In genomic region chr7:112192236-112193154, GRCh38 we compare ENCODE assay signal across 10 cellular contexts. TPM values are rescaled to one million over a fixed set of nuclear protein-coding genes. Genes with fewer than 3 reads are reported as not detected.
A peak's percentile ranks its signal among the peaks of the same experiment; 100 is the strongest.
DNase-seq lines count a peak whose midpoint lies in the region; ATAC-seq and TF ChIP-seq lines count a peak whose summit lies in the region.
"Had no signal": no experiment of that assay in that cellular context is flagged by ENCODE, and none has a peak within 500 bp of the region (broad histone marks: within the 10 kb centered on the region; RNA-seq: fewer than 3 reads in every experiment).

No MANE protein-coding gene starts in this region.

- no peak overlapping the region for H2BK5ac ChIP-seq in IMR-90 (ENCODE audit: low read depth, low read length, poor library complexity, severe bottlenecking)

- no peak overlapping the region for H3K4me3 Mint-ChIP-seq in chondrocyte (ENCODE audit: unreplicated experiment)
- H3K4me3 Mint-ChIP-seq: brain had no signal

- TF ChIP-seq RAD21 in IMR-90 (IDR thresholded peaks at IDR 0.05; ENCODE audit: low read length), result no peak

- H2AK9ac ChIP-seq in IMR-90 (replicated peaks; ENCODE audit: low read depth, low read length, poor library complexity), result no peak overlapping the region

- H2AFZ ChIP-seq in ACC112 (ENCODE audit: low read length, unreplicated experiment) (no peak overlapping the region), IMR-90 (replicated peaks; ENCODE audit: low read length, poor library complexity) (no peak overlapping the region)

- H3K9me1 ChIP-seq in IMR-90 (ENCODE audit: insufficient read depth, low read length), result peaks cover 2% of the 10 kb centered on the region

- intact Hi-C loops in IMR-90 (cut with micrococcal nuclease), result no loop called here
- intact Hi-C loops in left lung (cut with DNase I), result no loop called here

- no peaks in the 10 kb centered on the region for H3K36me3 Mint-ChIP-seq in chondrocyte (ENCODE audit: low read depth)
- H3K36me3 Mint-ChIP-seq: brain had no signal

- no peaks in the 10 kb centered on the region for H3K9me3 Mint-ChIP-seq in chondrocyte (ENCODE audit: low read depth)

- WGBS in IMR-90 (ENCODE audit: extremely low coverage in 2 of 2, insufficient read length in 1 of 2), 2 experiments, result no CpG with 5 or more reads among the region's 4 CpGs

- H3K9ac ChIP-seq in IMR-90 (ENCODE audit: low read depth, low read length), result no peak overlapping the region

- H3K9me3 ChIP-seq in IMR-90 (ENCODE audit: control insufficient read depth, insufficient read depth, low read length) (0 out of 2 replicates have a peak, but pooled peaks cover 2% of the 10 kb centered on the region), left lung (no peaks in the 10 kb centered on the region)

- no peak overlapping the region for H3K4ac ChIP-seq in IMR-90 (ENCODE audit: low read depth, low read length)

- H3K4me3 ChIP-seq in ACC112 (ENCODE audit: low read depth, low read length) (0 out of 2 replicates have a peak overlapping the region, but pooled peaks have one; percentile 1), IMR-90 (ENCODE audit: insufficient read depth, low read depth, low read length) (no peak overlapping the region), left lung (no peak overlapping the region)

- peaks cover 10% of the 10 kb centered on the region for H3K79me2 ChIP-seq in ACC112 (ENCODE audit: control insufficient read depth, insufficient read depth, low read length, unreplicated experiment)

- H3K36me3 ChIP-seq in ACC112 (ENCODE audit: insufficient read depth, low read length) (no peaks in the 10 kb centered on the region), IMR-90 (ENCODE audit: control insufficient read depth, insufficient read depth, low read length) (no peaks in the 10 kb centered on the region), left lung (no peaks in the 10 kb centered on the region)

- in situ Hi-C loops in IMR-90 (cut with MboI; ENCODE audit: low sequenced_read_pairs), result no loop called here

- DNase-seq in IMR-90, result peak; percentile 88
- DNase-seq in chondrocyte (ENCODE audit: low spot score), result no peak
- no peak for DNase-seq in left lung
- DNase-seq in LoVo (ENCODE audit: low spot score), result no peak
- DNase-seq in activated CD4-positive, alpha-beta T cell treated with anti-CD3 and anti-CD28 coated beads for 1 hour, result no peak
- DNase-seq: NCI-H446 treated with DMSO at 0.1 percent for 48 hours had no signal

- peaks cover 58% of the 10 kb centered on the region for H3K4me1 Mint-ChIP-seq in chondrocyte (ENCODE audit: low read depth)

- no peak overlapping the region for H3K23ac ChIP-seq in IMR-90 (ENCODE audit: low read depth, low read length)

- CTCF ChIA-PET in IMR-90 (lab: Yijun Ruan, JAX), result interaction anchor here (0.8 kb wide), 1 partner anchor 13 kb away, joined by 3 read pairs; no protein-coding TSS in a partner anchor

- peaks cover 8% of the 10 kb centered on the region for H3K4me1 ChIP-seq in ACC112 (ENCODE audit: control insufficient read depth, insufficient read depth, low read length, unreplicated experiment)
- no peaks in the 10 kb centered on the region for H3K4me1 ChIP-seq in IMR-90 (ENCODE audit: control insufficient read depth, insufficient read depth, low read length)
- peaks cover 0 to 20% of the 10 kb centered on the region in 2 donors for H3K4me1 ChIP-seq in left lung

- no peak overlapping the region for H2BK20ac ChIP-seq in IMR-90 (ENCODE audit: low read depth, low read length)

- POLR2A ChIA-PET in IMR-90 (lab: Charles Lee; ENCODE audit: unreplicated experiment), result no interaction called here

- H3K4me2 ChIP-seq in IMR-90 (ENCODE audit: low read depth, low read length), result no peak overlapping the region

- no peak for TF ChIP-seq POLR2A in IMR-90 (IDR thresholded peaks at IDR 0.05; ENCODE audit: low read depth, low read length)

- no peak overlapping the region for H2AK5ac ChIP-seq in IMR-90 (ENCODE audit: low read depth, low read length)

- no peak overlapping the region for H3K18ac ChIP-seq in IMR-90 (ENCODE audit: low read depth, low read length)

- H4K91ac ChIP-seq in IMR-90 (ENCODE audit: insufficient read depth, low read depth, low read length), result no peak overlapping the region

- ATAC-seq in IMR-90 (ENCODE audit: low read depth), result peak; percentile 92
- peak; percentile 53 for ATAC-seq in left lung
- no peak for ATAC-seq in HG02798 (IDR thresholded peaks at IDR 0.05; ENCODE audit: poor library complexity, unreplicated experiment)
- no peak for ATAC-seq in HG03039 (IDR thresholded peaks at IDR 0.05; ENCODE audit: unreplicated experiment)

- H3K27ac Mint-ChIP-seq in chondrocyte (ENCODE audit: unreplicated experiment), result peak overlapping the region; percentile 73
- H3K27ac Mint-ChIP-seq: brain had no signal

- no peak overlapping the region for H3K14ac ChIP-seq in IMR-90 (replicated peaks; ENCODE audit: low read depth, low read length)

- H3K27me3 Mint-ChIP-seq in chondrocyte (ENCODE audit: low read depth), result no peaks in the 10 kb centered on the region

- no peak for TF ChIP-seq CTCF in IMR-90 (conservative IDR thresholded peaks at IDR 0.05; ENCODE audit: low read depth, low read length)
- no peak for TF ChIP-seq CTCF in chondrocyte (IDR thresholded peaks at IDR 0.05)
- TF ChIP-seq CTCF in left lung (IDR thresholded peaks at IDR 0.05), result no peak

- no peak overlapping the region for H2BK15ac ChIP-seq in IMR-90 (ENCODE audit: low read depth, low read length)

- H4K5ac ChIP-seq in IMR-90 (ENCODE audit: low read depth, low read length), result no peak overlapping the region

- no peak overlapping the region for H4K8ac ChIP-seq in IMR-90 (ENCODE audit: low read depth in 2 of 2, low read length in 2 of 2)

- H3K27ac ChIP-seq in ACC112 (ENCODE audit: low read depth, low read length) (peak overlapping the region; percentile 67), IMR-90 (ENCODE audit: insufficient read depth, low read length) (no peak overlapping the region), left lung (peak overlapping the region in 1 of 2 donors; percentile 38)

- H2BK120ac ChIP-seq in IMR-90 (ENCODE audit: low read depth, low read length), result no peak overlapping the region

- no peaks in the 10 kb centered on the region for H3K27me3 ChIP-seq in ACC112 (ENCODE audit: insufficient read depth, low read length)
- no peaks in the 10 kb centered on the region for H3K27me3 ChIP-seq in IMR-90 (ENCODE audit: control insufficient read depth, insufficient read depth, low read length)
- H3K27me3 ChIP-seq in left lung, result no peaks in the 10 kb centered on the region

- H3K79me1 ChIP-seq in IMR-90 (ENCODE audit: low read depth in 1 of 2, low read length in 2 of 2), result peaks cover 21 to 38% of the 10 kb centered on the region in 2 experiments

- H4K20me1 ChIP-seq in IMR-90 (ENCODE audit: insufficient read depth, low read length), result no peaks in the 10 kb centered on the region

- dilution Hi-C loops in IMR-90 (cut with HindIII; ENCODE audit: low sequenced_read_pairs, unreplicated experiment), result no loop called here

- BruUV-seq in IMR-90 (replicated peaks; lab: Mats Ljungman, UMichigan), result no TSS peak

- no peak overlapping the region for H3K56ac ChIP-seq in IMR-90 (ENCODE audit: extremely low read depth, insufficient read depth, low read length)

TF ChIP-seq in IMR-90, 13 proteins besides CTCF, POLR2A, EP300 and RAD21:
- TF ChIP-seq MAZ (IDR thresholded peaks at IDR 0.05; ENCODE audit: borderline replicate concordance, low read depth, low read length) (no peak), BHLHE40 (IDR thresholded peaks at IDR 0.05; ENCODE audit: low read depth, low read length) (no peak), CEBPB (IDR thresholded peaks at IDR 0.05; ENCODE audit: low read depth, low read length) (no peak), FOS (IDR thresholded peaks at IDR 0.05; ENCODE audit: low read depth, low read length) (peak; percentile 75; the same call in 1 of the 2 replicates)

RNA-seq across cellular contexts. Expression of gene DOCK4, which starts 13.7 kb away (rescaled TPM):
- 12.2 and 14.2 TPM in 2 replicates for total RNA-seq in IMR-90 (2012; rRNA removed)
- polyA plus RNA-seq in IMR-90 (2012; rRNA removed), result 4.2 and 4.4 TPM in 2 replicates
- polyA plus RNA-seq in IMR-90 (2012; cell fraction: cytosol; rRNA removed), result 1.8 and 2.3 TPM in 2 replicates
- 7.2 and 10.9 TPM in 2 replicates for polyA plus RNA-seq in IMR-90 (2012; cell fraction: nucleus; rRNA removed; ENCODE audit: low replicate concordance)
- total RNA-seq in chondrocyte, result 43.0 to 102 TPM (median 48.8 TPM) in 3 replicates
- total RNA-seq in left lung, result 10 to 100 TPM; 38.9 to 63.6 TPM

RNA-seq across cellular contexts. Expression of gene ZNF277, which starts 14.0 kb away (rescaled TPM):
- total RNA-seq in IMR-90 (2012; rRNA removed) (21.3 and 45.0 TPM in 2 replicates), chondrocyte (15.5 to 18.8 TPM (median 16.2 TPM) in 3 replicates), left lung (10 to 100 TPM; 19.8 to 29.8 TPM)
- polyA plus RNA-seq in IMR-90 (2012; rRNA removed), result 6.0 and 7.3 TPM in 2 replicates
- 2.5 and 3.2 TPM in 2 replicates for polyA plus RNA-seq in IMR-90 (2012; cell fraction: cytosol; rRNA removed)
- polyA plus RNA-seq in IMR-90 (2012; cell fraction: nucleus; rRNA removed; ENCODE audit: low replicate concordance), result 0.51 and 4.0 TPM in 2 replicates

Comparison
In these comparisons a context has a peak if more than half of its experiments do, and no peak if none do; other contexts are left out.
1. ATAC-seq: peak in IMR-90 (single experiment) and left lung (single experiment); none in HG02798 (single experiment) and HG03039 (single experiment).